In genomic region chr12:77065361-77066204, GRCh38 we compare ENCODE assay signal across 8 cellular contexts. TPM values are rescaled to one million over a fixed set of nuclear protein-coding genes. Genes with fewer than 3 reads are reported as not detected.
DNase-seq lines count a peak whose midpoint lies in the region; TF ChIP-seq lines count a peak whose summit lies in the region.

E2F7 (minus strand) TSS chr12:77065569; CDS start chr12:77064635, 934 bp downstream.

- peak; percentile 87 for DNase-seq in G401 (ENCODE audit: low spot score)
- peak; percentile 87 to 97 for DNase-seq in HAP-1 (ENCODE audit: low spot score in 2 of 2)
- DNase-seq in M059J (ENCODE audit: low read depth), result peak; percentile 94
- DNase-seq in activated effector memory CD4-positive, alpha-beta T cell treated with Interleukin-2 at 50 U/mL for 16 hours, result peak; percentile 75
- DNase-seq in foreskin fibroblast, result peak; percentile 90 to 97
- DNase-seq in neural crest cell (ENCODE audit: low read depth, low spot score), result peak; percentile 90
- DNase-seq in stomach, result peak; percentile 87

- intact Hi-C loops in stomach (cut with DNase I; ENCODE audit: low total_unique reads), result no loop called here

- TF ChIP-seq CTCF in foreskin fibroblast (IDR thresholded peaks at IDR 0.05; ENCODE audit: low read depth, low read length), result no peak
- TF ChIP-seq CTCF in neural crest cell (conservative IDR thresholded peaks at IDR 0.05), result no peak
- TF ChIP-seq CTCF in stomach (IDR thresholded peaks at IDR 0.05), result no peak

- in situ Hi-C loops in G401 (cut with HindIII; ENCODE audit: low sequenced_read_pairs), result no loop called here
- in situ Hi-C loops in HAP-1 (cut with MboI; ENCODE audit: low sequenced_read_pairs), result no loop called here

- H3K4me3 ChIP-seq in HAP-1 (peak within 1 kb of the TSS; percentile 87), foreskin fibroblast (ENCODE audit: low read depth in 1 of 2, low read length in 2 of 2) (peak within 1 kb of the TSS; percentile 74 to 79), stomach (peak within 1 kb of the TSS; percentile 71 to 89 (median 80))

- peak within 1 kb of the TSS; percentile 33 to 68 (median 59) for H3K27ac ChIP-seq in stomach

- no peaks in the 10 kb centered on the region for H3K9me3 Mint-ChIP-seq in neural crest cell

- H3K4me1 ChIP-seq in HAP-1, result peaks cover 4% of the 10 kb centered on the region; the same call in 1 of the 2 replicates
- H3K4me1 ChIP-seq in stomach, result peaks cover 5 to 28% (median 18%) of the 10 kb centered on the region in 4 donors

- 0 to 1% (median 0%) methylated on average over 53 to 87 of the region's 87 CpGs for WGBS in stomach, 5 donors

- no peak for TF ChIP-seq EP300 in stomach (IDR thresholded peaks at IDR 0.05)

- H3K9me3 ChIP-seq in HAP-1 (no peaks in the 10 kb centered on the region), stomach (no peaks in the 10 kb centered on the region)

- TF ChIP-seq POLR2A in Raji (IDR thresholded peaks at IDR 0.05; ENCODE audit: insufficient read depth, low read depth, low read length) (peak; percentile 76), stomach (IDR thresholded peaks at IDR 0.05) (no peak)

- H3K36me3 ChIP-seq in HAP-1 (replicated peaks), result peaks cover 13% of the 10 kb centered on the region
- no peaks in the 10 kb centered on the region for H3K36me3 ChIP-seq in stomach

- peaks cover 12% of the 10 kb centered on the region for H3K27me3 Mint-ChIP-seq in neural crest cell (ENCODE audit: low read depth)

- H3K27me3 ChIP-seq in HAP-1 (ENCODE audit: low read depth) (no peaks in the 10 kb centered on the region), stomach (peaks cover 0 to 9% (median 4%) of the 10 kb centered on the region in 3 donors)

- H3K4me3 Mint-ChIP-seq in neural crest cell, result peak within 1 kb of the TSS; percentile 95

- peak within 1 kb of the TSS; percentile 95 for H3K27ac Mint-ChIP-seq in neural crest cell (ENCODE audit: unreplicated experiment)

- peaks cover 14% of the 10 kb centered on the region for H3K36me3 Mint-ChIP-seq in neural crest cell (ENCODE audit: low read depth)

- peaks cover 31% of the 10 kb centered on the region for H3K4me1 Mint-ChIP-seq in neural crest cell

RNA-seq across cellular contexts. Expression of gene E2F7, which starts in this region (rescaled TPM):
- 2.7 and 5.7 TPM in 2 replicates for total RNA-seq in G401 (2014; rRNA removed; shearing (Covaris generic))
- total RNA-seq in M059J (2014; rRNA removed; shearing (Covaris generic)), result 27.4 and 36.7 TPM in 2 replicates
- total RNA-seq in neural crest cell, result 25.7 and 29.8 TPM in 2 replicates
- total RNA-seq in stomach, result 1 to 10 TPM in 3 of 5 donors, under 1 TPM in 2; 0.45 to 7.7 (median 2.9) TPM
- polyA plus RNA-seq in stomach, result under 1 TPM in 2 of 3 donors, not detected in 1; 0.31 to 0.75 TPM

Comparison
In these comparisons a context has a peak if more than half of its experiments do, and no peak if none do; other contexts are left out.
1. Peak in every context shown above with its lines: DNase-seq, H3K4me3 ChIP-seq and H3K27ac ChIP-seq.